Comparison of ENCODE assay signal across 1 cellular context in the genomic region with DNA sequence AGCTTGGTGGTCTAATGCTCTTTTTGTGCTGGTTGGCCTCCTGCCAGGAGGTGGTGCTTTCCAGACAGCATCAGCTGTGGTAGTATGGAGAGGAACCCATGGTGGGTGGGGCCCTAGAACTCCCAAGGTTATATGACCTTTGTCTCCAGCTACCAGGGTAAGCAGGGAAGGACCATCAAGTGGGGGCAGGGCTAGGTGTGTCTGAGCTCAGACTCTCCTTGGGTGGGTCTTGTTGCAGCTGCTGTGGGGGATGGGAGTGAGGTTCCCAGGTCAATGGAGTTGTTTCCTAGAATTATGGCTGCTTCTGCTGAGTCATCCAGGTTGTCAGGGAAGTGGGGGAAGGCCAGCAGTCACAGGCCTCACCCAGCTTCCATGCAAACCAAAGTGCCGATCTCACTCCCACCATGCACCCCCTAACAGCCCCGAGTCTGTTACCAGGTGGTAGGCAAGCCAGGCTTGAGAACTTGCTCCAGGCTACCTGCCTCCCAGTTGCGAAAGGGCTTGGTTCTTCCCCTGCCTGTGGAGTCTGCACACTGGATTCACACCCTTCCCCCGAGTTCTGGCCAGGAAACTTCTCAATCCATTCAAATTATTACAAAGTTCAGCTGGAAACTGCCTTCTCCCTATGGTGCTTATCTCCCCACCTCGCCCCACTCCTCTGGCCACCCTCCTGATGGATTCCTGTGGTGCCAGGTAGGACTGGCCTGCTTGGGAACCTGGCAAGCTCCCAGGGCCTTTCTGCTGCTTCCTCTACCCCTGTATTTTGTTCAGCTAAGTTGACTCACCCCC.
A peak's percentile ranks its signal among the peaks of the same experiment; 100 is the strongest.
TF ChIP-seq lines count a peak whose summit lies in the region.

No MANE protein-coding gene starts in this region.

TF ChIP-seq in HepG2, 621 proteins besides CTCF, POLR2A, EP300 and RAD21:
- TF ChIP-seq FOSL2 (CRISPR knock-in tag; IDR thresholded peaks at IDR 0.05) (peak; percentile 26; the same call in 1 of the 2 replicates), MAFK (conservative IDR thresholded peaks at IDR 0.05 in 1 of 2, IDR thresholded peaks at IDR 0.05 in 1 of 2; ENCODE audit: low read length in 2 of 2) (peak in 1 of 2 experiments; percentile 39; a peak in 1 of 4 replicates), MIER3 (CRISPR knock-in tag; IDR thresholded peaks at IDR 0.05; ENCODE audit: borderline replicate concordance) (no peak), SRSF9 (IDR thresholded peaks at IDR 0.05; ENCODE audit: borderline replicate concordance, insufficient read depth, low read depth, low read length, poor library complexity, severe bottlenecking) (no peak), CEBPG (CRISPR knock-in tag; IDR thresholded peaks at IDR 0.05) (peak; percentile 28; the same call in 1 of the 2 replicates), YEATS4 (CRISPR knock-in tag; IDR thresholded peaks at IDR 0.05; ENCODE audit: borderline replicate concordance) (0 out of 2 replicates have a peak, but pooled peaks have one; percentile 25), GPN1 (CRISPR knock-in tag; IDR thresholded peaks at IDR 0.05; ENCODE audit: borderline replicate concordance) (no peak), ZNF768 (CRISPR knock-in tag; IDR thresholded peaks at IDR 0.05) (no peak), NFE2L2 (IDR thresholded peaks at IDR 0.05; ENCODE audit: low read length) (peak; percentile 85), ZNF281 (CRISPR knock-in tag; IDR thresholded peaks at IDR 0.05; ENCODE audit: borderline replicate concordance) (peak; percentile 59; the same call in 1 of the 2 replicates)
- TF ChIP-seq, protein P1, sequence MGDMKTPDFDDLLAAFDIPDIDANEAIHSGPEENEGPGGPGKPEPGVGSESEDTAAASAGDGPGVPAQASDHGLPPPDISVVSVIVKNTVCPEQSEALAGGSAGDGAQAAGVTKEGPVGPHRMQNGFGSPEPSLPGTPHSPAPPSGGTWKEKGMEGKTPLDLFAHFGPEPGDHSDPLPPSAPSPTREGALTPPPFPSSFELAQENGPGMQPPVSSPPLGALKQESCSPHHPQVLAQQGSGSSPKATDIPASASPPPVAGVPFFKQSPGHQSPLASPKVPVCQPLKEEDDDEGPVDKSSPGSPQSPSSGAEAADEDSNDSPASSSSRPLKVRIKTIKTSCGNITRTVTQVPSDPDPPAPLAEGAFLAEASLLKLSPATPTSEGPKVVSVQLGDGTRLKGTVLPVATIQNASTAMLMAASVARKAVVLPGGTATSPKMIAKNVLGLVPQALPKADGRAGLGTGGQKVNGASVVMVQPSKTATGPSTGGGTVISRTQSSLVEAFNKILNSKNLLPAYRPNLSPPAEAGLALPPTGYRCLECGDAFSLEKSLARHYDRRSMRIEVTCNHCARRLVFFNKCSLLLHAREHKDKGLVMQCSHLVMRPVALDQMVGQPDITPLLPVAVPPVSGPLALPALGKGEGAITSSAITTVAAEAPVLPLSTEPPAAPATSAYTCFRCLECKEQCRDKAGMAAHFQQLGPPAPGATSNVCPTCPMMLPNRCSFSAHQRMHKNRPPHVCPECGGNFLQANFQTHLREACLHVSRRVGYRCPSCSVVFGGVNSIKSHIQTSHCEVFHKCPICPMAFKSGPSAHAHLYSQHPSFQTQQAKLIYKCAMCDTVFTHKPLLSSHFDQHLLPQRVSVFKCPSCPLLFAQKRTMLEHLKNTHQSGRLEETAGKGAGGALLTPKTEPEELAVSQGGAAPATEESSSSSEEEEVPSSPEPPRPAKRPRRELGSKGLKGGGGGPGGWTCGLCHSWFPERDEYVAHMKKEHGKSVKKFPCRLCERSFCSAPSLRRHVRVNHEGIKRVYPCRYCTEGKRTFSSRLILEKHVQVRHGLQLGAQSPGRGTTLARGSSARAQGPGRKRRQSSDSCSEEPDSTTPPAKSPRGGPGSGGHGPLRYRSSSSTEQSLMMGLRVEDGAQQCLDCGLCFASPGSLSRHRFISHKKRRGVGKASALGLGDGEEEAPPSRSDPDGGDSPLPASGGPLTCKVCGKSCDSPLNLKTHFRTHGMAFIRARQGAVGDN (CRISPR knock-in tag; IDR thresholded peaks at IDR 0.05) = 0 out of 2 replicates have a peak, but pooled peaks have one; percentile 15
- TF ChIP-seq, protein P2, sequence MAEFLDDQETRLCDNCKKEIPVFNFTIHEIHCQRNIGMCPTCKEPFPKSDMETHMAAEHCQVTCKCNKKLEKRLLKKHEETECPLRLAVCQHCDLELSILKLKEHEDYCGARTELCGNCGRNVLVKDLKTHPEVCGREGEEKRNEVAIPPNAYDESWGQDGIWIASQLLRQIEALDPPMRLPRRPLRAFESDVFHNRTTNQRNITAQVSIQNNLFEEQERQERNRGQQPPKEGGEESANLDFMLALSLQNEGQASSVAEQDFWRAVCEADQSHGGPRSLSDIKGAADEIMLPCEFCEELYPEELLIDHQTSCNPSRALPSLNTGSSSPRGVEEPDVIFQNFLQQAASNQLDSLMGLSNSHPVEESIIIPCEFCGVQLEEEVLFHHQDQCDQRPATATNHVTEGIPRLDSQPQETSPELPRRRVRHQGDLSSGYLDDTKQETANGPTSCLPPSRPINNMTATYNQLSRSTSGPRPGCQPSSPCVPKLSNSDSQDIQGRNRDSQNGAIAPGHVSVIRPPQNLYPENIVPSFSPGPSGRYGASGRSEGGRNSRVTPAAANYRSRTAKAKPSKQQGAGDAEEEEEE (CRISPR knock-in tag; IDR thresholded peaks at IDR 0.05; ENCODE audit: borderline replicate concordance) = no peak
- TF ChIP-seq, protein P3, sequence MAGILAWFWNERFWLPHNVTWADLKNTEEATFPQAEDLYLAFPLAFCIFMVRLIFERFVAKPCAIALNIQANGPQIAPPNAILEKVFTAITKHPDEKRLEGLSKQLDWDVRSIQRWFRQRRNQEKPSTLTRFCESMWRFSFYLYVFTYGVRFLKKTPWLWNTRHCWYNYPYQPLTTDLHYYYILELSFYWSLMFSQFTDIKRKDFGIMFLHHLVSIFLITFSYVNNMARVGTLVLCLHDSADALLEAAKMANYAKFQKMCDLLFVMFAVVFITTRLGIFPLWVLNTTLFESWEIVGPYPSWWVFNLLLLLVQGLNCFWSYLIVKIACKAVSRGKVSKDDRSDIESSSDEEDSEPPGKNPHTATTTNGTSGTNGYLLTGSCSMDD (CRISPR knock-in tag; IDR thresholded peaks at IDR 0.05) = no peak
- TF ChIP-seq, protein P4, sequence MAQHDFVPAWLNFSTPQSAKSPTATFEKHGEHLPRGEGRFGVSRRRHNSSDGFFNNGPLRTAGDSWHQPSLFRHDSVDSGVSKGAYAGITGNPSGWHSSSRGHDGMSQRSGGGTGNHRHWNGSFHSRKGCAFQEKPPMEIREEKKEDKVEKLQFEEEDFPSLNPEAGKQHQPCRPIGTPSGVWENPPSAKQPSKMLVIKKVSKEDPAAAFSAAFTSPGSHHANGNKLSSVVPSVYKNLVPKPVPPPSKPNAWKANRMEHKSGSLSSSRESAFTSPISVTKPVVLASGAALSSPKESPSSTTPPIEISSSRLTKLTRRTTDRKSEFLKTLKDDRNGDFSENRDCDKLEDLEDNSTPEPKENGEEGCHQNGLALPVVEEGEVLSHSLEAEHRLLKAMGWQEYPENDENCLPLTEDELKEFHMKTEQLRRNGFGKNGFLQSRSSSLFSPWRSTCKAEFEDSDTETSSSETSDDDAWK (CRISPR knock-in tag; IDR thresholded peaks at IDR 0.05) = no peak
